In the genomic region with DNA sequence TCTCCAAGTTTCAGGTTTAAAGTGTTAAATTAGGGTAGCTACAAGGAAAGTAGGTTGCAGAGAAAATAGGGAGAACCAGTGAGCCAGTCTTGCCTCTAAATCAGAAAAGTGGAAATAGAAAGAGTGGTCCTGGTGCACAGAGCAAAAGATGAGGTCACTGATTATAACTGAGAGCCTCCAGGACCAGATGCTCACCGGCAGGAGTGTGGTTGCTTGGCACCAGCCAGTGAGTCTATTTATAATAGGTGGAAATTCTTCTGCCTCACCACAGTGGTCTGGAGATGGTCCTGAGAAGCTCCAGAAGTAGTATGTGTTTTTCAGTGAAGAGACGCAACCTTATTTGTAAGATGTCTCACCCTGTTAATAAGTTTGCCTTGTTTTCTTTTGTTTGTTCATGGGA, we compare ENCODE assay signal across 25 cellular contexts.
"Had no signal": no experiment of that assay in that cellular context is flagged by ENCODE, and none has a peak within 500 bp of the region (broad histone marks: within the 10 kb centered on the region; RNA-seq: fewer than 3 reads in every experiment).

No MANE protein-coding gene starts in this region.

- H3K36me3 ChIP-seq: gastrocnemius medialis, neural progenitor cell, right lobe of liver, stomach, thyroid gland, vagina had no signal

- DNase-seq: effector CD8-positive, alpha-beta T cell; endodermal cell; foreskin fibroblast; gastrocnemius medialis; head of caudate nucleus; mucosa of descending colon; naive thymus-derived CD4-positive, alpha-beta T cell; right lobe of liver; stimulated activated CD4-positive, alpha-beta T cell treated with anti-CD3 and anti-CD28 coated beads, Interleukin-12 subunit alpha, Interleukin-12 subunit beta, amount 100 ng/mL, for 4 hours; stimulated activated CD4-positive, alpha-beta T cell treated with anti-CD3 and anti-CD28 coated beads, Interleukin-2, amount 100 ng/mL, for 24 hours; stimulated activated CD4-positive, alpha-beta T cell treated with anti-CD3 and anti-CD28 coated beads, Interleukin-4, amount 100 ng/mL, for 24 hours; stimulated activated naive CD4-positive, alpha-beta T cell treated with Interleukin-2 at 50 U/mL for 16 hours; stomach; thyroid gland; trophoblast cell had no signal

- H3K4me1 ChIP-seq: gastrocnemius medialis, neural progenitor cell, parathyroid adenoma, right lobe of liver, stomach, thyroid gland, vagina had no signal

- H3K9me3 ChIP-seq: gastrocnemius medialis, mucosa of descending colon, right lobe of liver, stomach, thyroid gland, vagina had no signal

- H3K27me3 ChIP-seq: dorsolateral prefrontal cortex, gastrocnemius medialis, neural progenitor cell, right lobe of liver, stomach, thyroid gland, vagina had no signal

- H2AFZ ChIP-seq: neural progenitor cell, parathyroid adenoma had no signal

- H3K4me3 ChIP-seq: dorsolateral prefrontal cortex, gastrocnemius medialis, lung, mucosa of descending colon, neural progenitor cell, right lobe of liver, smooth muscle cell, stomach, thyroid gland, vagina had no signal

- ATAC-seq: esophagus mucosa; gastrocnemius medialis; left lobe of liver; mucosa of descending colon; naive thymus-derived CD4-positive, alpha-beta T cell; right lobe of liver; stimulated activated effector memory CD8-positive, alpha-beta T cell treated with anti-CD3 and anti-CD28 coated beads, Interleukin-12 subunit alpha, Interleukin-12 subunit beta, amount 100 ng/mL, for 72 hours had no signal

- H3K79me2 ChIP-seq: parathyroid adenoma had no signal

- H3K9ac ChIP-seq: neural progenitor cell, parathyroid adenoma had no signal

- H3K4me2 ChIP-seq: neural progenitor cell, smooth muscle cell had no signal

- H3K27ac ChIP-seq: epithelial cell of prostate, gastrocnemius medialis, neural progenitor cell, parathyroid adenoma, right lobe of liver, stomach, thyroid gland, vagina had no signal
